18 cellular contexts compared by ENCODE assay signal in the genomic region with DNA sequence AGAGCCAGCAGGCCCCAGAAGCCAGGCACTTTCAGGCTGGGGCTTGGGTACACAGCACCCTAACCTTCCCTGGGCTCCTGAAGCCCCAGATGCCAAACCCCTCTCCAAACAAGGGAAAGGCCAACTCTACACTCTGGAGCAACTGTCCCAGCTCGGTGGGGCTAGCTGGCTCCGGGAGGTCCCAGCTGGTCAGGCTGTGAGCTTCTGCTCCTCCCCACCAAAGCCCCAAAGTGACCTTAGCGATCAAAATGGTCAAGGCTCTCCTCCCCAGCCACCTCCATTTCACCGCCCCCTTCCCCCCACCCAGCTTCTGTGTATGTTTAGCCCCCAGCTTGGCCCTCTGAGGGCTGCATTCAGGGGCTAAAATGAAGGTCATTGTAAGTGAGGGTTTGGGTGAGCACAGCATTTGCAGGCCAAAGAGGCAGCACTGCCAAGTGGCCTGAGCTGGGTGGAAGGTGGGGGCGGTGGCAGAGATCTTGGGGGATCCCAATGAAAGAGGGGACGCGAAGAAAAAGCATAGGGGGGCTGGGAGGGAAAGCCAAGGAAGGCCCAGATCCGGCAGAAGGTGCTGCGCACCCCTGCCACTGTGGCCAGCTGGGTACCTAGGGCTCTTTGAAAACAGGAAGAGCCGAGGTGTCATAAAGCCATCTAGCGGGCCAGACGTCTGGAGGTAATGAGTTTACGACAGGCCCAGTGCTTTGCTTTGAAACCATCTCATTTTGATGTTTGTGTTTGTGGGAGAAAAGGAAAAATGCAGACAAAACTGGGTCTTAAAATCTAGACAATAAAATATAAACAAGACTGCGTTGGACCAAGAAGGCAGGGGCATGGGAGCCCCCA. TPM values are rescaled to one million over a fixed set of nuclear protein-coding genes. Genes with fewer than 3 reads are reported as not detected.
DNase-seq lines count a peak whose midpoint lies in the region; ATAC-seq, FAIRE-seq and TF ChIP-seq lines count a peak whose summit lies in the region.
"Had no signal": no experiment of that assay in that cellular context is flagged by ENCODE, and none has a peak within 500 bp of the region (broad histone marks: within the 10 kb centered on the region; RNA-seq: fewer than 3 reads in every experiment).

No MANE protein-coding gene starts in this region.

- H3K79me2 ChIP-seq in K562 (ENCODE audit: control insufficient read depth, insufficient read depth, low read length): no peaks in the 10 kb centered on the region

- in situ Hi-C loops in K562 (cut with MboI): loop anchor here (5.0 to 25.0 kb wide), 4 partner anchors 512 to 1637 kb away; no protein-coding TSS in a partner anchor

- H3K23ac ChIP-seq in neuronal stem cell (ENCODE audit: low read depth, low read length, poor library complexity): no peak overlapping the region

- TF ChIP-seq EP300 in K562 (IDR thresholded peaks at IDR 0.05; ENCODE audit: low read length) (no peak), suprapubic skin (IDR thresholded peaks at IDR 0.05) (no peak)

- POLR2A ChIA-PET in HEK293 (lab: Yijun Ruan, JAX): interaction anchor here (0.5 to 2.1 kb wide), 4 partner anchors 17 to 843 kb away, joined by 3 to 11 read pairs (median 4); no protein-coding TSS in a partner anchor
- POLR2A ChIA-PET in K562 (lab: Yijun Ruan, JAX): interaction anchor here (0.6 to 1.5 kb wide), 2 partner anchors 325 to 528 kb away, joined by 3 to 5 read pairs; no protein-coding TSS in a partner anchor

- no peak overlapping the region for H3K4me3 ChIP-seq in HEK293 (ENCODE audit: low read depth, low read length)
- no peak overlapping the region for H3K4me3 ChIP-seq in K562
- H3K4me3 ChIP-seq in neuronal stem cell (ENCODE audit: low read length in 2 of 2): no peak overlapping the region
- H3K4me3 ChIP-seq in suprapubic skin: no peak overlapping the region
- H3K4me3 ChIP-seq: GM12878, tibial nerve had no signal

- H4K20me1 ChIP-seq in K562 (replicated peaks; ENCODE audit: control insufficient read depth, insufficient read depth, low read length): 0 out of 2 replicates have a peak, but pooled peaks cover 6% of the 10 kb centered on the region

- under 1% methylated on average over 14 of the region's 14 CpGs for WGBS in K562 (ENCODE audit: insufficient coverage, low coverage, missing lambda C conversion rate)
- no CpG with 5 or more reads among the region's 14 CpGs for WGBS in neuronal stem cell (ENCODE audit: extremely low coverage in 2 of 2, insufficient read length in 2 of 2, insufficient replicate concordance in 1 of 2), 2 donors
- WGBS in suprapubic skin: 50% methylated on average over 12 of the region's 14 CpGs

- H3K14ac ChIP-seq in neuronal stem cell (ENCODE audit: low read length): peak overlapping the region; percentile 6

- H3K27me3 ChIP-seq in K562 (ENCODE audit: control insufficient read depth in 2 of 2, insufficient read depth in 2 of 2, low read length in 2 of 2): peaks cover 69 to 80% of the 10 kb centered on the region in 2 experiments
- H3K27me3 ChIP-seq in neuronal stem cell (ENCODE audit: control insufficient read depth in 3 of 3, insufficient read depth in 3 of 3, low read depth in 1 of 3, low read length in 3 of 3): peaks cover 65 to 98% (median 93%) of the 10 kb centered on the region in 3 experiments
- peaks cover 97% of the 10 kb centered on the region for H3K27me3 ChIP-seq in suprapubic skin

- H3K9me1 ChIP-seq in K562 (ENCODE audit: control insufficient read depth, insufficient read depth, low read length): no peaks in the 10 kb centered on the region

- H2BK12ac ChIP-seq in neuronal stem cell (ENCODE audit: low read length): no peak overlapping the region

- H2AFZ ChIP-seq in K562 (ENCODE audit: low read depth, low read length) (no peak overlapping the region), neuronal stem cell (ENCODE audit: low read length) (no peak overlapping the region)

- ATAC-seq in K562 (no peak), GM18519 (IDR thresholded peaks at IDR 0.05; ENCODE audit: low FRiP score, unreplicated experiment) (no peak)
- ATAC-seq: effector memory CD8-positive, alpha-beta T cell; GM12878; left lobe of liver had no signal

- no peak for FAIRE-seq in K562 (lab: Jason Lieb, UNC)
- FAIRE-seq: G401.6, GM12878 had no signal

- H3K36me3 ChIP-seq in HEK293 (ENCODE audit: control insufficient read depth in 2 of 2, insufficient read depth in 1 of 2, low read length in 2 of 2) (peaks cover 0 to 47% of the 10 kb centered on the region in 2 experiments; a peak in 1 of 3 replicates), K562 (ENCODE audit: control insufficient read depth, insufficient read depth, low read length) (no peaks in the 10 kb centered on the region), neuronal stem cell (replicated peaks in 1 of 2; ENCODE audit: control insufficient read depth in 2 of 2, insufficient read depth in 2 of 2, low read length in 2 of 2) (no peaks in the 10 kb centered on the region), suprapubic skin (no peaks in the 10 kb centered on the region)
- H3K36me3 ChIP-seq: tibial nerve had no signal

- H3K4me1 ChIP-seq in HEK293 (ENCODE audit: control insufficient read depth, insufficient read depth, low read length): no peaks in the 10 kb centered on the region; the same call in 1 of the 2 replicates
- peaks cover 0 to 37% of the 10 kb centered on the region in 2 experiments; a peak in 2 of 5 replicates for H3K4me1 ChIP-seq in K562 (replicated peaks in 1 of 2; ENCODE audit: control insufficient read depth in 2 of 2, insufficient read depth in 2 of 2, low read length in 2 of 2)
- H3K4me1 ChIP-seq in neuronal stem cell (ENCODE audit: control insufficient read depth in 2 of 2, insufficient read depth in 1 of 2, low read depth in 1 of 2, low read length in 2 of 2): peaks cover 0 to 5% of the 10 kb centered on the region in 2 donors
- H3K4me1 ChIP-seq in suprapubic skin: peaks cover 53% of the 10 kb centered on the region

- no peak for TF ChIP-seq CTCF in HEK293 (tag by site-specific recombination; IDR thresholded peaks at IDR 0.05)
- TF ChIP-seq CTCF in K562 (IDR thresholded peaks at IDR 0.05 in 2 of 3, conservative IDR thresholded peaks at IDR 0.05 in 1 of 3; ENCODE audit: insufficient read depth in 2 of 3, low read depth in 1 of 3, low read length in 3 of 3): no peak
- no peak for TF ChIP-seq CTCF in suprapubic skin (IDR thresholded peaks at IDR 0.05)

- no peak overlapping the region for H4K91ac ChIP-seq in neuronal stem cell (ENCODE audit: low read depth, low read length, poor library complexity)

- peak overlapping the region; percentile 22; the same call in 1 of the 2 replicates for H3K27ac ChIP-seq in HEK293 (ENCODE audit: extremely low read depth, low read depth, low read length)
- H3K27ac ChIP-seq in K562 (ENCODE audit: extremely low read depth, low read depth, low read length): no peak overlapping the region
- no peak overlapping the region for H3K27ac ChIP-seq in neuronal stem cell (replicated peaks; ENCODE audit: low read length)
- no peak overlapping the region for H3K27ac ChIP-seq in suprapubic skin

- CTCF ChIA-PET in HEK293 (lab: Yijun Ruan, JAX): interaction anchor here (0.6 to 3.5 kb wide), 5 partner anchors 15 to 1210 kb away, joined by 3 to 51 read pairs (median 19); no protein-coding TSS in a partner anchor
- CTCF ChIA-PET in K562 (lab: Yijun Ruan, JAX; ENCODE audit: low intra/inter-chr PET ratio): no interaction called here

- no peak overlapping the region for H4K8ac ChIP-seq in neuronal stem cell (ENCODE audit: low read depth, low read length)

- no peak overlapping the region for H3K18ac ChIP-seq in neuronal stem cell (ENCODE audit: low read length)

- intact Hi-C loops in K562 (cut with micrococcal nuclease): loop anchor here (2.0 to 5.0 kb wide), 4 partner anchors 427 to 1021 kb away; no protein-coding TSS in a partner anchor

- DNase-seq in K562 (ENCODE audit: extremely low read depth in 1 of 4, low spot score in 3 of 4): no peak
- no peak for DNase-seq in neuronal stem cell (ENCODE audit: low spot score)
- DNase-seq in suprapubic skin (ENCODE audit: low spot score in 2 of 2): no peak
- no peak for DNase-seq in NCI-H2227 treated with DMSO at 0.1 percent for 48 hours (lab: John Stamatoyannopoulos, UW)
- DNase-seq: activated effector memory CD4-positive, alpha-beta T cell treated with Interleukin-2 at 50 U/mL for 16 hours; amniotic stem cell; effector memory CD8-positive, alpha-beta T cell; Kasumi-1; Right ventricle myocardium superior had no signal

- no peak overlapping the region for H2AK5ac ChIP-seq in neuronal stem cell (ENCODE audit: low read depth, low read length)

- no peak overlapping the region for H2BK15ac ChIP-seq in neuronal stem cell (ENCODE audit: low read length)

- H3K4ac ChIP-seq in neuronal stem cell (ENCODE audit: low read length): no peak overlapping the region

- H3K9ac ChIP-seq in K562 (ENCODE audit: insufficient read depth in 1 of 2, low read depth in 2 of 2, low read length in 2 of 2) (no peak overlapping the region), neuronal stem cell (ENCODE audit: low read depth, low read length, poor library complexity) (no peak overlapping the region)

- H3K4me2 ChIP-seq in K562 (ENCODE audit: insufficient read depth, low read length) (no peak overlapping the region), neuronal stem cell (ENCODE audit: insufficient read depth, low read length, poor library complexity, severe bottlenecking) (peak overlapping the region; percentile 4)

- no peak overlapping the region for H2BK5ac ChIP-seq in neuronal stem cell (ENCODE audit: low read length)

- no peaks in the 10 kb centered on the region for H3K79me1 ChIP-seq in neuronal stem cell (ENCODE audit: low read depth, low read length)

- no peak overlapping the region for H2BK120ac ChIP-seq in neuronal stem cell (ENCODE audit: low read depth, low read length)

- H3K9me3 ChIP-seq in HEK293 (ENCODE audit: control insufficient read depth, insufficient read depth, low read depth, low read length) (no peaks in the 10 kb centered on the region), K562 (replicated peaks; ENCODE audit: control insufficient read depth, insufficient read depth, low read depth, low read length) (no peaks in the 10 kb centered on the region), neuronal stem cell (replicated peaks in 1 of 2; ENCODE audit: control insufficient read depth in 2 of 2, insufficient read depth in 1 of 2, low read depth in 1 of 2, low read length in 2 of 2) (no peaks in the 10 kb centered on the region), suprapubic skin (no peaks in the 10 kb centered on the region)
- H3K9me3 ChIP-seq: tibial nerve had no signal

- TF ChIP-seq RAD21 in K562 (CRISPR knock-in tag; conservative IDR thresholded peaks at IDR 0.05 in 1 of 2, IDR thresholded peaks at IDR 0.05 in 1 of 2): no peak

- TF ChIP-seq POLR2A in K562 (conservative IDR thresholded peaks at IDR 0.05) (no peak), suprapubic skin (IDR thresholded peaks at IDR 0.05) (no peak)

- BruUV-seq in K562 (replicated peaks; lab: Mats Ljungman, UMichigan): no TSS peak

RNA-seq across cellular contexts. Expression of gene HOXD9, which starts 2.9 kb away (rescaled TPM):
- total RNA-seq in K562 (2011; cell fraction: chromatin; rRNA removed; ENCODE audit: low replicate concordance): not detected in 2 replicates
- not detected in 2 replicates for total RNA-seq in K562 (2011; cell fraction: nucleolus; rRNA removed)
- total RNA-seq in K562 (2011; cell fraction: nucleoplasm; rRNA removed): not detected in 2 replicates
- total RNA-seq in K562 (2014; rRNA removed) (not detected in 2 replicates), K562 (2014; rRNA removed; fragmentation: Illumina TruSeq; extraction: Trizol) (not detected in 2 replicates), K562 (2015; rRNA removed; fragmentation: Illumina TruSeq; extraction: Trizol) (not detected in 2 replicates), K562 (2021) (not detected in 2 replicates), suprapubic skin (1 to 10 TPM in 2 of 4 donors, under 1 TPM in 1, not detected in 1; 0.26 to 3.1 (median 2.6) TPM)
- polyA plus RNA-seq in K562 (2011; rRNA removed) (not detected in 2 replicates), K562 (2014; fragmentation: Illumina TruSeq; extraction: Trizol) (not detected in 2 replicates), K562 (2014; fragmentation: Nextera tagmentation; extraction: Ambion mirVana) (not detected), K562 (2014; rRNA removed) (not detected in 2 replicates)
- not detected in 2 replicates for polyA plus RNA-seq in K562 (2011; cell fraction: cytosol; rRNA removed)
- not detected in 2 replicates for polyA plus RNA-seq in K562 (2011; cell fraction: nucleus; rRNA removed)
- not detected in 2 replicates for polyA plus RNA-seq in K562 (2012)
- not detected in 2 replicates for polyA minus RNA-seq in K562 (2011; rRNA and poly(A)+ RNA removed)
- not detected in 2 replicates for polyA minus RNA-seq in K562 (2011; cell fraction: cytosol; rRNA and poly(A)+ RNA removed)
- polyA minus RNA-seq in K562 (2011; cell fraction: nucleus; rRNA and poly(A)+ RNA removed): not detected in 2 replicates
- polyA plus RNA-seq in neuronal stem cell (2013, experiment 1 of 2): not detected
- not detected for polyA plus RNA-seq in neuronal stem cell (2013, experiment 2 of 2)
- total RNA-seq: GM12878; left lobe of liver; osteocyte; Right ventricle myocardium superior; T-helper 2 cell treated with Interferon-gamma antibody and Interleukin-4, amounts not matched to agents 100 ng/mL and 5 ng/mL, for 36 hours had no signal
- polyA plus RNA-seq: GM12878 had no signal

RNA-seq across cellular contexts. Expression of gene HOXD8, which starts 4.1 kb away (rescaled TPM):
- total RNA-seq in K562 (2011; cell fraction: chromatin; rRNA removed; ENCODE audit: low replicate concordance): not detected in 2 replicates
- not detected in 2 replicates for total RNA-seq in K562 (2011; cell fraction: nucleolus; rRNA removed)
- total RNA-seq in K562 (2011; cell fraction: nucleoplasm; rRNA removed): not detected in 2 replicates
- total RNA-seq in K562 (2014; rRNA removed): not detected in 2 replicates
- 0.15 TPM in 1 of 2 replicates, not detected in the other for total RNA-seq in K562 (2014; rRNA removed; fragmentation: Illumina TruSeq; extraction: Trizol)
- total RNA-seq in K562 (2015; rRNA removed; fragmentation: Illumina TruSeq; extraction: Trizol): not detected in 2 replicates
- not detected in 2 replicates for total RNA-seq in K562 (2021)
- not detected in 2 replicates for polyA plus RNA-seq in K562 (2011; rRNA removed)
- polyA plus RNA-seq in K562 (2011; cell fraction: cytosol; rRNA removed): not detected in 2 replicates
- not detected in 2 replicates for polyA plus RNA-seq in K562 (2011; cell fraction: nucleus; rRNA removed)
- polyA plus RNA-seq in K562 (2012): 0.57 TPM in 1 of 2 replicates, not detected in the other
- polyA plus RNA-seq in K562 (2014; fragmentation: Illumina TruSeq; extraction: Trizol): not detected in 2 replicates
- polyA plus RNA-seq in K562 (2014; fragmentation: Nextera tagmentation; extraction: Ambion mirVana): under 1 TPM in 1 of 2 experiments, not detected in 1; 0.04 TPM
- polyA plus RNA-seq in K562 (2014; rRNA removed): 0.30 TPM in 1 of 2 replicates, not detected in the other
- polyA minus RNA-seq in K562 (2011; rRNA and poly(A)+ RNA removed): not detected in 2 replicates
- not detected in 2 replicates for polyA minus RNA-seq in K562 (2011; cell fraction: cytosol; rRNA and poly(A)+ RNA removed)
- 0.22 TPM in 1 of 2 replicates, not detected in the other for polyA minus RNA-seq in K562 (2011; cell fraction: nucleus; rRNA and poly(A)+ RNA removed)
- polyA plus RNA-seq in neuronal stem cell (2013, experiment 1 of 2): not detected
- polyA plus RNA-seq in neuronal stem cell (2013, experiment 2 of 2): not detected
- 1 to 10 TPM; 1.4 to 6.0 (median 2.6) TPM for total RNA-seq in suprapubic skin
- total RNA-seq: GM12878; left lobe of liver; osteocyte; T-helper 2 cell treated with Interferon-gamma antibody and Interleukin-4, amounts not matched to agents 100 ng/mL and 5 ng/mL, for 36 hours had no signal
- polyA plus RNA-seq: GM12878 had no signal

RNA-seq across cellular contexts. Expression of gene HOXD10, which starts 8.9 kb away (rescaled TPM):
- total RNA-seq in K562 (2011; cell fraction: chromatin; rRNA removed; ENCODE audit: low replicate concordance): not detected in 2 replicates
- total RNA-seq in K562 (2011; cell fraction: nucleolus; rRNA removed): not detected in 2 replicates
- not detected in 2 replicates for total RNA-seq in K562 (2011; cell fraction: nucleoplasm; rRNA removed)
- total RNA-seq in K562 (2014; rRNA removed) (not detected in 2 replicates), K562 (2014; rRNA removed; fragmentation: Illumina TruSeq; extraction: Trizol) (not detected in 2 replicates), K562 (2015; rRNA removed; fragmentation: Illumina TruSeq; extraction: Trizol) (not detected in 2 replicates), K562 (2021) (not detected in 2 replicates), suprapubic skin (under 1 TPM in 2 of 4 donors, not detected in 2; 0.56 to 0.59 TPM)
- polyA plus RNA-seq in K562 (2011; rRNA removed) (not detected in 2 replicates), K562 (2014; fragmentation: Illumina TruSeq; extraction: Trizol) (not detected in 2 replicates), K562 (2014; fragmentation: Nextera tagmentation; extraction: Ambion mirVana) (not detected), K562 (2014; rRNA removed) (not detected in 2 replicates)
- not detected in 2 replicates for polyA plus RNA-seq in K562 (2011; cell fraction: cytosol; rRNA removed)
- polyA plus RNA-seq in K562 (2011; cell fraction: nucleus; rRNA removed): not detected in 2 replicates
- not detected in 2 replicates for polyA plus RNA-seq in K562 (2012)
- not detected in 2 replicates for polyA minus RNA-seq in K562 (2011; rRNA and poly(A)+ RNA removed)
- polyA minus RNA-seq in K562 (2011; cell fraction: cytosol; rRNA and poly(A)+ RNA removed): not detected in 2 replicates
- not detected in 2 replicates for polyA minus RNA-seq in K562 (2011; cell fraction: nucleus; rRNA and poly(A)+ RNA removed)
- polyA plus RNA-seq in neuronal stem cell (2013, experiment 1 of 2): not detected
- not detected for polyA plus RNA-seq in neuronal stem cell (2013, experiment 2 of 2)
- total RNA-seq: GM12878; left lobe of liver; mucosa of gallbladder; osteocyte; Right ventricle myocardium superior; T-helper 2 cell treated with Interferon-gamma antibody and Interleukin-4, amounts not matched to agents 100 ng/mL and 5 ng/mL, for 36 hours had no signal
- polyA plus RNA-seq: GM12878 had no signal

RNA-seq across cellular contexts. Expression of gene HOXD11, which starts 18.4 kb away (rescaled TPM):
- total RNA-seq in K562 (2011; cell fraction: chromatin; rRNA removed; ENCODE audit: low replicate concordance): not detected in 2 replicates
- not detected in 2 replicates for total RNA-seq in K562 (2011; cell fraction: nucleolus; rRNA removed)
- not detected in 2 replicates for total RNA-seq in K562 (2011; cell fraction: nucleoplasm; rRNA removed)
- total RNA-seq in K562 (2014; rRNA removed): not detected in 2 replicates
- total RNA-seq in K562 (2014; rRNA removed; fragmentation: Illumina TruSeq; extraction: Trizol): not detected in 2 replicates
- not detected in 2 replicates for total RNA-seq in K562 (2015; rRNA removed; fragmentation: Illumina TruSeq; extraction: Trizol)
- total RNA-seq in K562 (2021): not detected in 2 replicates
- polyA plus RNA-seq in K562 (2011; rRNA removed): not detected in 2 replicates
- not detected in 2 replicates for polyA plus RNA-seq in K562 (2011; cell fraction: cytosol; rRNA removed)
- polyA plus RNA-seq in K562 (2011; cell fraction: nucleus; rRNA removed): not detected in 2 replicates
- not detected in 2 replicates for polyA plus RNA-seq in K562 (2012)
- not detected in 2 replicates for polyA plus RNA-seq in K562 (2014; fragmentation: Illumina TruSeq; extraction: Trizol)
- not detected for polyA plus RNA-seq in K562 (2014; fragmentation: Nextera tagmentation; extraction: Ambion mirVana)
- polyA plus RNA-seq in K562 (2014; rRNA removed): not detected in 2 replicates
- polyA minus RNA-seq in K562 (2011; rRNA and poly(A)+ RNA removed): not detected in 2 replicates
- not detected in 2 replicates for polyA minus RNA-seq in K562 (2011; cell fraction: cytosol; rRNA and poly(A)+ RNA removed)
- polyA minus RNA-seq in K562 (2011; cell fraction: nucleus; rRNA and poly(A)+ RNA removed): not detected in 2 replicates
- not detected for polyA plus RNA-seq in neuronal stem cell (2013, experiment 1 of 2)
- not detected for polyA plus RNA-seq in neuronal stem cell (2013, experiment 2 of 2)
- total RNA-seq in suprapubic skin: not detected
- total RNA-seq: GM12878; left lobe of liver; mucosa of gallbladder; osteocyte; Right ventricle myocardium superior; T-helper 2 cell treated with Interferon-gamma antibody and Interleukin-4, amounts not matched to agents 100 ng/mL and 5 ng/mL, for 36 hours had no signal
- polyA plus RNA-seq: GM12878 had no signal

RNA-seq across cellular contexts. Expression of gene HOXD12, which starts 25.8 kb away (rescaled TPM):
- not detected in 2 replicates for total RNA-seq in K562 (2011; cell fraction: chromatin; rRNA removed; ENCODE audit: low replicate concordance)
- total RNA-seq in K562 (2011; cell fraction: nucleolus; rRNA removed): not detected in 2 replicates
- not detected in 2 replicates for total RNA-seq in K562 (2011; cell fraction: nucleoplasm; rRNA removed)
- total RNA-seq in K562 (2014; rRNA removed) (not detected in 2 replicates), K562 (2014; rRNA removed; fragmentation: Illumina TruSeq; extraction: Trizol) (not detected in 2 replicates), K562 (2015; rRNA removed; fragmentation: Illumina TruSeq; extraction: Trizol) (not detected in 2 replicates), K562 (2021) (not detected in 2 replicates), suprapubic skin (not detected)
- polyA plus RNA-seq in K562 (2011; rRNA removed) (not detected in 2 replicates), K562 (2014; fragmentation: Illumina TruSeq; extraction: Trizol) (not detected in 2 replicates), K562 (2014; fragmentation: Nextera tagmentation; extraction: Ambion mirVana) (not detected), K562 (2014; rRNA removed) (not detected in 2 replicates)
- not detected in 2 replicates for polyA plus RNA-seq in K562 (2011; cell fraction: cytosol; rRNA removed)
- polyA plus RNA-seq in K562 (2011; cell fraction: nucleus; rRNA removed): not detected in 2 replicates
- polyA plus RNA-seq in K562 (2012): not detected in 2 replicates
- polyA minus RNA-seq in K562 (2011; rRNA and poly(A)+ RNA removed): not detected in 2 replicates
- not detected in 2 replicates for polyA minus RNA-seq in K562 (2011; cell fraction: cytosol; rRNA and poly(A)+ RNA removed)
- polyA minus RNA-seq in K562 (2011; cell fraction: nucleus; rRNA and poly(A)+ RNA removed): not detected in 2 replicates
- not detected for polyA plus RNA-seq in neuronal stem cell (2013, experiment 1 of 2)
- not detected for polyA plus RNA-seq in neuronal stem cell (2013, experiment 2 of 2)
- total RNA-seq: GM12878; left lobe of liver; mucosa of gallbladder; osteocyte; Right ventricle myocardium superior; T-helper 2 cell treated with Interferon-gamma antibody and Interleukin-4, amounts not matched to agents 100 ng/mL and 5 ng/mL, for 36 hours; tibial nerve had no signal
- polyA plus RNA-seq: GM12878 had no signal

Comparison
In these comparisons a context has a peak if more than half of its experiments do, and no peak if none do; other contexts are left out.
1. Of the 44 proteins assayed by ChIP-seq in both K562 and HEK293: peak only in K562: none; only in HEK293: PRDM10; in both: none; in neither: 43.